ENCODE assay signal across 9 cellular contexts in the genomic region with DNA sequence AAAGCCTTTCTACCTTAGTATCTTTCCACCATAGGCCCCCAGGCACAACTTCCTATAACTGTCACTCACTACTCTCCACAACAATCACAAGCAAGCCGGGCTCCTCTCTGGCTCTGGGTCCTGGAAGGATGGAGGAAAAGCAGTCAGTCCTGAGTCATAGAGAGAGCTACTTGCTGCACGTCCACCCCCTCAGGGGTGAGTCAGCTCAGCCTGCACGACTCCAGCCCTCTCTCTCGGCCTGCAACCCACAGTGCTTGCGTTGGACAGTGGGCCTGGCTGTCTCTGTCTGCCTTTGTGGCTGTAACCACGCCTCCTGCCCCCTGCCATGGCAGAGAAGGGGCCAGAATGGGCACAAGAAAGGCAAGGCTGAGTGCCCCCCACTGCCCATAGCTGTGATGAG.
DNase-seq lines count a peak whose midpoint lies in the region; ATAC-seq and TF ChIP-seq lines count a peak whose summit lies in the region.
"Had no signal": no experiment of that assay in that cellular context is flagged by ENCODE, and none has a peak within 500 bp of the region (broad histone marks: within the 10 kb centered on the region; RNA-seq: fewer than 3 reads in every experiment).

No MANE protein-coding gene starts in this region.

- peak overlapping the region; percentile 75 to 85 for H3K27ac ChIP-seq in ascending aorta

- H3K27ac Mint-ChIP-seq in activated CD4-positive, alpha-beta T cell treated with anti-CD3 and anti-CD28 coated beads, Interleukin-2, amount 10 ng/mL, durations not matched to agents 24 days and 14 days = no peak overlapping the region
- H3K27ac Mint-ChIP-seq in stimulated activated naive CD8-positive, alpha-beta T cell treated with anti-CD3 and anti-CD28 coated beads, Interleukin-15, amount 100 ng/mL, for 72 hours = peak overlapping the region in 1 of 2 donors; percentile 22
- H3K27ac Mint-ChIP-seq: CD4-positive, alpha-beta T cell had no signal

- H3K27me3 Mint-ChIP-seq in activated CD4-positive, alpha-beta T cell treated with anti-CD3 and anti-CD28 coated beads, Interleukin-2, amount 10 ng/mL, durations not matched to agents 24 days and 14 days = peaks cover 21% of the 10 kb centered on the region
- H3K27me3 Mint-ChIP-seq in stimulated activated naive CD8-positive, alpha-beta T cell treated with anti-CD3 and anti-CD28 coated beads, Interleukin-15, amount 100 ng/mL, for 72 hours = peaks cover 26% of the 10 kb centered on the region

- H3K4me1 ChIP-seq in ascending aorta = peaks cover 12 to 22% of the 10 kb centered on the region in 2 donors

- peak; percentile 30 to 51 for DNase-seq in activated CD4-positive, alpha-beta T cell treated with anti-CD3 and anti-CD28 coated beads, Interleukin-2, amount 50 U/mL, for 48 hours
- DNase-seq in activated CD4-positive, alpha-beta T cell treated with anti-CD3 and anti-CD28 coated beads, Interleukin-2, amount 10 ng/mL, durations not matched to agents 24 days and 14 days = no peak
- DNase-seq in ascending aorta (ENCODE audit: low spot score in 2 of 2) = peak; percentile 71 to 91
- peak; percentile 36 for DNase-seq in inferior parietal cortex (ENCODE audit: extremely low spot score)
- DNase-seq in stimulated activated naive CD8-positive, alpha-beta T cell treated with anti-CD3 and anti-CD28 coated beads, Interleukin-15, amount 100 ng/mL, for 72 hours = peak in 1 of 2 donors; percentile 7
- no peak for DNase-seq in GF-D8 (lab: John Stamatoyannopoulos, UW)
- DNase-seq in activated gamma-delta T cell treated with Interleukin-2 at 50 U/mL for 16 hours = no peak
- no peak for DNase-seq in cerebellum (ENCODE audit: low spot score)

- H3K4me1 Mint-ChIP-seq in activated CD4-positive, alpha-beta T cell treated with anti-CD3 and anti-CD28 coated beads, Interleukin-2, amount 10 ng/mL, durations not matched to agents 24 days and 14 days = peaks cover 12% of the 10 kb centered on the region
- peaks cover 32% of the 10 kb centered on the region for H3K4me1 Mint-ChIP-seq in stimulated activated naive CD8-positive, alpha-beta T cell treated with anti-CD3 and anti-CD28 coated beads, Interleukin-15, amount 100 ng/mL, for 72 hours

- TF ChIP-seq CTCF in ascending aorta (IDR thresholded peaks at IDR 0.05) = no peak

- no peaks in the 10 kb centered on the region for H3K27me3 ChIP-seq in ascending aorta

- H3K36me3 Mint-ChIP-seq in activated CD4-positive, alpha-beta T cell treated with anti-CD3 and anti-CD28 coated beads, Interleukin-2, amount 10 ng/mL, durations not matched to agents 24 days and 14 days (ENCODE audit: low read depth) = no peaks in the 10 kb centered on the region

- no peaks in the 10 kb centered on the region for H3K9me3 Mint-ChIP-seq in activated CD4-positive, alpha-beta T cell treated with anti-CD3 and anti-CD28 coated beads, Interleukin-2, amount 10 ng/mL, durations not matched to agents 24 days and 14 days
- H3K9me3 Mint-ChIP-seq in stimulated activated naive CD8-positive, alpha-beta T cell treated with anti-CD3 and anti-CD28 coated beads, Interleukin-15, amount 100 ng/mL, for 72 hours = no peaks in the 10 kb centered on the region
- H3K9me3 Mint-ChIP-seq: CD4-positive, alpha-beta T cell had no signal

- intact Hi-C loops in activated CD4-positive, alpha-beta T cell treated with anti-CD3 and anti-CD28 coated beads, Interleukin-2, amount 10 ng/mL, durations not matched to agents 24 days and 14 days (cut with micrococcal nuclease) = no loop called here
- intact Hi-C loops in ascending aorta (cut with DNase I) = no loop called here

- peaks cover 0 to 25% of the 10 kb centered on the region in 2 donors for H3K36me3 ChIP-seq in ascending aorta

- H3K9me3 ChIP-seq in ascending aorta = no peaks in the 10 kb centered on the region

- peak overlapping the region in 1 of 2 donors; percentile 9 for H3K4me3 ChIP-seq in ascending aorta

- peak; percentile 74 for ATAC-seq in stimulated activated naive CD8-positive, alpha-beta T cell treated with anti-CD3 and anti-CD28 coated beads, Interleukin-15, amount 100 ng/mL, for 72 hours

- H3K4me3 Mint-ChIP-seq in activated CD4-positive, alpha-beta T cell treated with anti-CD3 and anti-CD28 coated beads, Interleukin-2, amount 10 ng/mL, durations not matched to agents 24 days and 14 days = no peak overlapping the region
- H3K4me3 Mint-ChIP-seq in stimulated activated naive CD8-positive, alpha-beta T cell treated with anti-CD3 and anti-CD28 coated beads, Interleukin-15, amount 100 ng/mL, for 72 hours = no peak overlapping the region
- H3K4me3 Mint-ChIP-seq: CD4-positive, alpha-beta T cell had no signal

Comparison
In these comparisons a context has a peak if more than half of its experiments do, and no peak if none do; other contexts are left out.
1. DNase-seq: peak in activated CD4-positive, alpha-beta T cell treated with anti-CD3 and anti-CD28 coated beads, Interleukin-2, amount 50 U/mL, for 48 hours (2 of 2), ascending aorta (2 of 2) and inferior parietal cortex (single experiment); none in activated CD4-positive, alpha-beta T cell treated with anti-CD3 and anti-CD28 coated beads, Interleukin-2, amount 10 ng/mL, durations not matched to agents 24 days and 14 days (single experiment), GF-D8 (single experiment), activated gamma-delta T cell treated with Interleukin-2 at 50 U/mL for 16 hours (single experiment) and cerebellum (single experiment).